In the genomic region with DNA sequence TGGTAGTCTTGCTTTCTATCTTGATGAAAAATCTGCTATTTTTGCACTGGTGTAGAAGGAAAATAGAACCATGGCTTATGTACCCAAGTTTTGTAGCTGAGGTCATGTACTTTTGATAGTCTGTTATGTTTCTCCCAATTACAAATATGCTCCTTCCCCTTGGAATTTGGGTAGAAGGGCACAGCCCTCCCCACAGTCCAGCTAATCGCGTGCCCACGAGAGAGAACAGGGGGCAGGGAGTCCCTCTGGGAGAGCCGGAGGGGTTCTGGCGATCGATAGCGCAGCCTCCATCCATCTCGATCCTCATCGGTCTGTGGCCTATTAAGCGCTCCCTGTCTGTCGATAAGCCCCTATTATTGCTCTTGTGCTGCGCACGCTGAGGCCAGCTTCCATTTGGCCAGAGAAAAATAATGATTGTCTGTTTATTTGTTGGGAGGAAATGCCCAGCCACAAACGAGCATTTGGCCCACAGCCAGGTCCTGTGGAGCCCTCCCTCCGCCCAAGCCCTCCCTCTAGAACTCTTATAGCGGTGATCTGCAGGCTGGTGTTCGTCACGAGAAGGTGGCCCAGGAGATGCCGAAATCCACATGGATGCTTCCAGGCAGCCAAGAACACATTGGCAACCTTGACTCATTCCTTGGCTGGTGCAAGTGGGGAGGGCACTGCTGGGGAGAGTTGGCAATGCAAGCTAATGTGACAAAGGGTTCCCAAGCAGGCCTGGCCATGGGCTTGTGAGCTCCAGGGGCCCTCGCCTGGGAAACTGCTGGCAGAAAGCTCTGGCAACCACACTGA, we compare ENCODE assay signal across 22 cellular contexts.
DNase-seq lines count a peak whose midpoint lies in the region; ATAC-seq and TF ChIP-seq lines count a peak whose summit lies in the region.
"Had no signal": no experiment of that assay in that cellular context is flagged by ENCODE, and none has a peak within 500 bp of the region (broad histone marks: within the 10 kb centered on the region; RNA-seq: fewer than 3 reads in every experiment).

No MANE protein-coding gene starts in this region.

- no peak overlapping the region for H3K23ac ChIP-seq in mesenchymal stem cell (ENCODE audit: low read length in 2 of 2)

- 89% methylated on average over 20 of the region's 20 CpGs for WGBS in mesenchymal stem cell
- 5 to 11% methylated on average over 20 of the region's 20 CpGs for WGBS in aorta, 2 donors

- no peaks in the 10 kb centered on the region for H3K4me1 Mint-ChIP-seq in T-helper 17 cell
- H3K4me1 Mint-ChIP-seq: stimulated activated effector memory CD8-positive, alpha-beta T cell treated with anti-CD3 and anti-CD28 coated beads, Interleukin-12 subunit alpha, Interleukin-12 subunit beta, amount 100 ng/mL, for 72 hours had no signal

- no peak overlapping the region for H4K8ac ChIP-seq in mesenchymal stem cell (ENCODE audit: low read length)

- peak overlapping the region in 1 of 2 experiments; percentile 68 for H3K14ac ChIP-seq in mesenchymal stem cell (ENCODE audit: low read length in 2 of 2)

- no peak for TF ChIP-seq CTCF in left ventricle myocardium inferior (IDR thresholded peaks at IDR 0.05; ENCODE audit: borderline replicate concordance)

- H3K9me3 ChIP-seq in mesenchymal stem cell (ENCODE audit: control insufficient read depth, low read length), result no peaks in the 10 kb centered on the region
- H3K9me3 ChIP-seq in aorta (ENCODE audit: control insufficient read depth, low read length), result no peaks in the 10 kb centered on the region
- no peaks in the 10 kb centered on the region for H3K9me3 ChIP-seq in left ventricle myocardium inferior (replicated peaks)
- no peaks in the 10 kb centered on the region for H3K9me3 ChIP-seq in T-helper 17 cell (ENCODE audit: control insufficient read depth, low read length, poor library complexity, severe bottlenecking)
- H3K9me3 ChIP-seq: left lung, Peyer's patch, right lobe of liver had no signal

- H2BK5ac ChIP-seq in mesenchymal stem cell (ENCODE audit: low read depth, low read length, poor library complexity, severe bottlenecking), result no peak overlapping the region

- intact Hi-C loops in aorta (cut with DNase I), result loop anchor here (5.0 kb wide), 2 partner anchors 56 to 131 kb away; no protein-coding TSS in a partner anchor
- intact Hi-C loops in left ventricle myocardium inferior (cut with micrococcal nuclease), result no loop called here

- peak overlapping the region in 1 of 2 experiments; percentile 24 for H3K4ac ChIP-seq in mesenchymal stem cell (ENCODE audit: low read depth in 1 of 2, low read length in 2 of 2)

- peak; percentile 84 for ATAC-seq in aorta (ENCODE audit: low FRiP score)
- ATAC-seq in T-helper 17 cell, result no peak
- ATAC-seq in GM19328 (IDR thresholded peaks at IDR 0.05; ENCODE audit: unreplicated experiment), result no peak
- ATAC-seq: activated CD8-positive, alpha-beta T cell treated with anti-CD3 and anti-CD28 coated beads for 36 hours; activated T-cell treated with anti-CD3 and anti-CD28 coated beads, Interleukin-2, amount 50 U/mL, for 4 hours; left lung; right lobe of liver; stimulated activated effector memory CD8-positive, alpha-beta T cell treated with anti-CD3 and anti-CD28 coated beads, Interleukin-12 subunit alpha, Interleukin-12 subunit beta, amount 100 ng/mL, for 72 hours; WTC11 had no signal

- H3K27me3 Mint-ChIP-seq in T-helper 17 cell, result peaks cover 18% of the 10 kb centered on the region
- H3K27me3 Mint-ChIP-seq: activated CD8-positive, alpha-beta T cell treated with anti-CD3 and anti-CD28 coated beads for 36 hours had no signal

- H3K4me2 ChIP-seq in mesenchymal stem cell (ENCODE audit: low read length, poor library complexity, severe bottlenecking), result no peak overlapping the region

- H2BK12ac ChIP-seq in mesenchymal stem cell (ENCODE audit: low read length in 2 of 2), result peak overlapping the region; percentile 29 to 57

- H3K27me3 ChIP-seq in mesenchymal stem cell (ENCODE audit: control insufficient read depth in 1 of 2, insufficient read depth in 1 of 2, low read length in 2 of 2), result peaks cover 0 to 11% of the 10 kb centered on the region in 2 experiments
- H3K27me3 ChIP-seq in aorta (ENCODE audit: control insufficient read depth in 1 of 2, insufficient read depth in 2 of 2, low read length in 1 of 2), result no peaks in the 10 kb centered on the region
- no peaks in the 10 kb centered on the region for H3K27me3 ChIP-seq in left ventricle myocardium inferior (ENCODE audit: low read depth)
- H3K27me3 ChIP-seq: left lung, Peyer's patch, right lobe of liver had no signal

- no peaks in the 10 kb centered on the region for H3K4me1 ChIP-seq in mesenchymal stem cell (ENCODE audit: control insufficient read depth, insufficient read depth, low read depth, low read length)
- peaks cover 0 to 3% of the 10 kb centered on the region in 2 donors for H3K4me1 ChIP-seq in aorta (ENCODE audit: control insufficient read depth in 1 of 2, insufficient read depth in 2 of 2, low read length in 2 of 2)
- no peaks in the 10 kb centered on the region for H3K4me1 ChIP-seq in left ventricle myocardium inferior
- H3K4me1 ChIP-seq: left lung, Peyer's patch, right lobe of liver had no signal

- DNase-seq in NCI-H345 (lab: John Stamatoyannopoulos, UW), result peak; percentile 1
- DNase-seq in NCI-H345 treated with DMSO at 0.1 percent for 48 hours (lab: John Stamatoyannopoulos, UW; ENCODE audit: unreplicated experiment), result no peak
- DNase-seq in caudate nucleus (lab: John Stamatoyannopoulos, UW), result peak in 52 of 61 donors; percentile 20 to 88 (median 57)
- no peak for DNase-seq in mesenchymal stem cell
- DNase-seq in aorta, result peak; percentile 83 to 88
- no peak for DNase-seq in left ventricle myocardium inferior
- no peak for DNase-seq in T-helper 17 cell
- DNase-seq: 8988T; activated CD8-positive, alpha-beta T cell treated with anti-CD3 and anti-CD28 coated beads for 36 hours; activated naive CD4-positive, alpha-beta T cell treated with anti-CD3 and anti-CD28 coated beads, Interleukin-2, amount 50 U/mL, for 16 hours; activated T-cell treated with anti-CD3 and anti-CD28 coated beads, Interleukin-2, amount 50 U/mL, for 4 hours; GOT3; left lung; NCI-H1436 treated with DMSO at 0.1 percent for 48 hours; NK-92 treated with Interleukin-12 subunit alpha and Interleukin-12 subunit beta, amount 100 ng/mL, for 24 hours; Peyer's patch; right lobe of liver; trophoblast cell had no signal

- H3K27ac ChIP-seq in caudate nucleus (ENCODE audit: low read depth, low read length), result peak overlapping the region; percentile 4
- no peak overlapping the region for H3K27ac ChIP-seq in mesenchymal stem cell (ENCODE audit: low read length, poor library complexity, severe bottlenecking)
- peak overlapping the region; percentile 37 to 95 for H3K27ac ChIP-seq in aorta (ENCODE audit: low read depth in 1 of 2, low read length in 2 of 2)
- H3K27ac ChIP-seq in left ventricle myocardium inferior (replicated peaks), result no peak overlapping the region
- H3K27ac ChIP-seq: left lung, Peyer's patch, right lobe of liver had no signal

- H3K36me3 Mint-ChIP-seq in T-helper 17 cell (ENCODE audit: low read depth), result no peaks in the 10 kb centered on the region
- H3K36me3 Mint-ChIP-seq: stimulated activated effector memory CD8-positive, alpha-beta T cell treated with anti-CD3 and anti-CD28 coated beads, Interleukin-12 subunit alpha, Interleukin-12 subunit beta, amount 100 ng/mL, for 72 hours; WTC11 had no signal

- no peak overlapping the region for H3K27ac Mint-ChIP-seq in T-helper 17 cell
- H3K27ac Mint-ChIP-seq: activated CD8-positive, alpha-beta T cell treated with anti-CD3 and anti-CD28 coated beads for 36 hours; stimulated activated effector memory CD8-positive, alpha-beta T cell treated with anti-CD3 and anti-CD28 coated beads, Interleukin-12 subunit alpha, Interleukin-12 subunit beta, amount 100 ng/mL, for 72 hours; T-helper 2 cell treated with Interferon-gamma antibody and Interleukin-4, amounts not matched to agents 5 μg/mL and 100 μg/mL, for 36 hours; WTC11 had no signal

- no peak overlapping the region for H3K9ac ChIP-seq in mesenchymal stem cell (ENCODE audit: low read length)

- H3K18ac ChIP-seq in mesenchymal stem cell (ENCODE audit: low read depth in 1 of 2, low read length in 2 of 2), result peak overlapping the region; percentile 1 to 37

- H3K4me3 ChIP-seq in mesenchymal stem cell (ENCODE audit: insufficient read depth in 1 of 2, low read depth in 1 of 2, low read length in 2 of 2) (no peak overlapping the region), aorta (ENCODE audit: low read length in 2 of 2) (no peak overlapping the region), left ventricle myocardium inferior (no peak overlapping the region)
- H3K4me3 ChIP-seq: left lung, Peyer's patch, right lobe of liver had no signal

- H3K79me1 ChIP-seq in mesenchymal stem cell (replicated peaks; ENCODE audit: low read length, poor library complexity, severe bottlenecking), result no peaks in the 10 kb centered on the region

- H2BK15ac ChIP-seq in mesenchymal stem cell (ENCODE audit: low read depth, poor library complexity, severe bottlenecking), result no peak overlapping the region

- H2AK5ac ChIP-seq in mesenchymal stem cell (ENCODE audit: low read length, severe bottlenecking), result no peak overlapping the region

- no peak overlapping the region for H4K91ac ChIP-seq in mesenchymal stem cell (ENCODE audit: low read length)

- H3K36me3 ChIP-seq in mesenchymal stem cell (ENCODE audit: control insufficient read depth in 1 of 2, insufficient read depth in 2 of 2, low read depth in 1 of 2, low read length in 2 of 2), result no peaks in the 10 kb centered on the region
- H3K36me3 ChIP-seq in aorta (ENCODE audit: control insufficient read depth in 1 of 2, insufficient read depth in 2 of 2, low read length in 1 of 2), result no peaks in the 10 kb centered on the region
- no peaks in the 10 kb centered on the region for H3K36me3 ChIP-seq in left ventricle myocardium inferior
- H3K36me3 ChIP-seq: left lung, Peyer's patch, right lobe of liver had no signal

- H2AFZ ChIP-seq in mesenchymal stem cell (ENCODE audit: low read depth, low read length), result no peak overlapping the region

- H3K4me3 Mint-ChIP-seq in T-helper 17 cell, result no peak overlapping the region
- H3K4me3 Mint-ChIP-seq: activated CD8-positive, alpha-beta T cell treated with anti-CD3 and anti-CD28 coated beads for 36 hours; activated T-cell treated with anti-CD3 and anti-CD28 coated beads, Interleukin-2, amount 50 U/mL, for 4 hours; stimulated activated effector memory CD8-positive, alpha-beta T cell treated with anti-CD3 and anti-CD28 coated beads, Interleukin-12 subunit alpha, Interleukin-12 subunit beta, amount 100 ng/mL, for 72 hours; T-helper 2 cell treated with Interferon-gamma antibody and Interleukin-4, amounts not matched to agents 5 μg/mL and 100 μg/mL, for 36 hours; WTC11 had no signal

- H2BK120ac ChIP-seq in mesenchymal stem cell (ENCODE audit: low read depth, low read length), result no peak overlapping the region

Comparison
In these comparisons a context has a peak if more than half of its experiments do, and no peak if none do; other contexts are left out.
1. DNase-seq: peak in NCI-H345 (single experiment), caudate nucleus (52 of 61) and aorta (2 of 2); none in NCI-H345 treated with DMSO at 0.1 percent for 48 hours (single experiment), mesenchymal stem cell (single experiment), left ventricle myocardium inferior (single experiment) and T-helper 17 cell (0 of 3).
2. H3K27ac ChIP-seq: peak in caudate nucleus (single experiment) and aorta (2 of 2); none in mesenchymal stem cell (single experiment) and left ventricle myocardium inferior (single experiment).